Comparison of ENCODE assay signal across 23 cellular contexts in genomic region chr2:77590298-77590917, GRCh38.
"Had no signal": no experiment of that assay in that cellular context is flagged by ENCODE, and none has a peak within 500 bp of the region (broad histone marks: within the 10 kb centered on the region; RNA-seq: fewer than 3 reads in every experiment).

No MANE protein-coding gene starts in this region.

- H3K9ac ChIP-seq: neural progenitor cell had no signal

- FAIRE-seq: keratinocyte had no signal

- DNase-seq: heart right ventricle; left ventricle myocardium inferior; naive B cell; natural killer cell; nephron progenitor cell; ovary; retina; stimulated activated CD4-positive, alpha-beta T cell treated with anti-CD3 and anti-CD28 coated beads, Interleukin-4, amount 100 ng/mL, for 24 hours; stimulated activated naive CD4-positive, alpha-beta T cell; tibial artery; trophoblast cell; uterus had no signal

- H3K27me3 ChIP-seq: heart right ventricle, hepatocyte, neural progenitor cell, ovary, suprapubic skin, tibial artery, uterus had no signal

- ATAC-seq: heart right ventricle; natural killer cell; right cardiac atrium; sciatic nerve; stimulated activated effector memory CD8-positive, alpha-beta T cell treated with anti-CD3 and anti-CD28 coated beads, Interleukin-12 subunit alpha, Interleukin-12 subunit beta, amount 100 ng/mL, for 72 hours had no signal

- H3K4me3 ChIP-seq: heart right ventricle, hepatocyte, left ventricle myocardium inferior, lung, neural progenitor cell, ovary, prostate gland, skin epidermis, suprapubic skin, thoracic aorta, tibial artery, uterus had no signal

- H3K4me1 ChIP-seq: heart right ventricle, left ventricle myocardium inferior, prostate gland, suprapubic skin, tibial artery, uterus had no signal

- H3K9me3 ChIP-seq: left ventricle myocardium inferior, ovary, prostate gland, thoracic aorta, tibial artery, uterus had no signal

- H3K27ac ChIP-seq: heart right ventricle, hepatocyte, left ventricle myocardium inferior, neural progenitor cell, ovary, prostate gland, skin epidermis, suprapubic skin, thoracic aorta, tibial artery, uterus had no signal

- H3K36me3 ChIP-seq: heart right ventricle, left ventricle myocardium inferior, neural progenitor cell, ovary, prostate gland, suprapubic skin, thoracic aorta, tibial artery, uterus had no signal
